Comparison of ENCODE assay signal across 29 cellular contexts in the genomic region with DNA sequence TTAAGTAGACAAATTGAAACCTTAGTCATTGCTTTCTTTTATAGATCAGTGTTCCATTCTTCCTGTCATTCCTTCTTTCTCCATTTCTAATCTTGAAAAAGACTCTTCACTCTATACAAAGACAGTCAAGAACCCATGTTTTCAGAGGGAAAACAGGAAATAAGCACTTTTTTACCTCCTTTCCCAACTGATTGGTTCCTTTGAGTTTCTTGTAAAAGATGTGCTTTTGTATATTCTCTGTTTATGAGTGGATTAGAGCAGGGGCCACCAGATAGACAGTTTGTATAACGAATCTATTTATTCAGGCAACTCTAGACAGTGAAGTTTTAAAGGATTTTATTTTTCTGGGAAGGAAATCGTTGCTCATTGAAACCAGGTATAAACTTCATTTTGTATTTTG.
"Had no signal": no experiment of that assay in that cellular context is flagged by ENCODE, and none has a peak within 500 bp of the region (broad histone marks: within the 10 kb centered on the region; RNA-seq: fewer than 3 reads in every experiment).

No MANE protein-coding gene starts in this region.

- H3K27ac Mint-ChIP-seq: activated CD4-positive, alpha-beta memory T cell treated with anti-CD3 and anti-CD28 coated beads, Interleukin-2, amount 10 ng/mL, durations not matched to agents 7 days and 5 days; activated CD8-positive, alpha-beta memory T cell treated with anti-CD3 and anti-CD28 coated beads, Interleukin-2, amount 10 ng/mL, durations not matched to agents 7 days and 5 days; activated naive CD4-positive, alpha-beta T cell treated with anti-CD3 and anti-CD28 coated beads, Interleukin-2, amount 10 ng/mL, durations not matched to agents 7 days and 5 days; activated naive CD8-positive, alpha-beta T cell treated with anti-CD3 and anti-CD28 coated beads, Interleukin-2, amount 10 ng/mL, durations not matched to agents 7 days and 5 days had no signal

- ATAC-seq: activated CD8-positive, alpha-beta memory T cell treated with anti-CD3 and anti-CD28 coated beads, Interleukin-2, amount 10 ng/mL, durations not matched to agents 7 days and 5 days; Right ventricle myocardium inferior had no signal

- DNase-seq: activated CD4-positive, alpha-beta memory T cell treated with anti-CD3 and anti-CD28 coated beads, Interleukin-2, amount 10 ng/mL, durations not matched to agents 7 days and 5 days; activated CD4-positive, alpha-beta T cell treated with anti-CD3 and anti-CD28 coated beads for 1 hour; activated CD4-positive, alpha-beta T cell treated with anti-CD3 and anti-CD28 coated beads for 48 hours; activated CD4-positive, CD25-positive, alpha-beta regulatory T cell; activated CD8-positive, alpha-beta memory T cell treated with anti-CD3 and anti-CD28 coated beads for 24 hours; activated CD8-positive, alpha-beta memory T cell treated with anti-CD3 and anti-CD28 coated beads, Interleukin-2, amount 10 ng/mL, durations not matched to agents 7 days and 5 days; activated CD8-positive, alpha-beta memory T cell treated with anti-CD3 and anti-CD28 coated beads, Interleukin-2, amount 50 U/mL, for 48 hours; activated effector memory CD4-positive, alpha-beta T cell treated with Interleukin-2 at 50 U/mL for 16 hours; activated naive CD4-positive, alpha-beta T cell treated with anti-CD3 and anti-CD28 coated beads, Interleukin-2, amount 10 ng/mL, durations not matched to agents 7 days and 5 days; activated naive CD8-positive, alpha-beta T cell treated with anti-CD3 and anti-CD28 coated beads, Interleukin-2, amount 10 ng/mL, durations not matched to agents 7 days and 5 days; activated T-cell treated with anti-CD3 and anti-CD28 coated beads, Interleukin-2, amount 50 U/mL, for 48 hours; amygdala; MM.1S; MV-4-11; NCI-H1092; NCI-H1436 treated with DMSO at 0.1 percent for 48 hours; NCI-H1694 treated with DMSO at 0.1 percent for 48 hours; NCI-H2029; NCI-H510A; NCI-H526; NCI-H748 treated with DMSO at 0.1 percent for 48 hours; PC-9; T1000; WERI-Rb-1 had no signal

- H3K4me3 Mint-ChIP-seq: activated CD4-positive, alpha-beta memory T cell treated with anti-CD3 and anti-CD28 coated beads, Interleukin-2, amount 10 ng/mL, durations not matched to agents 7 days and 5 days; activated CD8-positive, alpha-beta memory T cell treated with anti-CD3 and anti-CD28 coated beads, Interleukin-2, amount 10 ng/mL, durations not matched to agents 7 days and 5 days; activated naive CD4-positive, alpha-beta T cell treated with anti-CD3 and anti-CD28 coated beads, Interleukin-2, amount 10 ng/mL, durations not matched to agents 7 days and 5 days; activated naive CD8-positive, alpha-beta T cell treated with anti-CD3 and anti-CD28 coated beads, Interleukin-2, amount 10 ng/mL, durations not matched to agents 7 days and 5 days had no signal

- H3K27me3 Mint-ChIP-seq: activated CD4-positive, alpha-beta memory T cell treated with anti-CD3 and anti-CD28 coated beads, Interleukin-2, amount 10 ng/mL, durations not matched to agents 7 days and 5 days; activated CD8-positive, alpha-beta memory T cell treated with anti-CD3 and anti-CD28 coated beads, Interleukin-2, amount 10 ng/mL, durations not matched to agents 7 days and 5 days; activated naive CD4-positive, alpha-beta T cell treated with anti-CD3 and anti-CD28 coated beads, Interleukin-2, amount 10 ng/mL, durations not matched to agents 7 days and 5 days; activated naive CD8-positive, alpha-beta T cell treated with anti-CD3 and anti-CD28 coated beads, Interleukin-2, amount 10 ng/mL, durations not matched to agents 7 days and 5 days had no signal

- H3K9ac ChIP-seq: KMS-11 had no signal

- H3K9me3 ChIP-seq: ascending aorta had no signal

- H3K9me3 Mint-ChIP-seq: activated CD4-positive, alpha-beta memory T cell treated with anti-CD3 and anti-CD28 coated beads, Interleukin-2, amount 10 ng/mL, durations not matched to agents 7 days and 5 days; activated naive CD4-positive, alpha-beta T cell treated with anti-CD3 and anti-CD28 coated beads, Interleukin-2, amount 10 ng/mL, durations not matched to agents 7 days and 5 days had no signal

- H3K27ac ChIP-seq: ascending aorta, cardiac muscle cell, KMS-11, PC-9, RWPE1, WERI-Rb-1 had no signal

- H3K4me3 ChIP-seq: ascending aorta, cardiac muscle cell, PC-9 had no signal

- H3K36me3 ChIP-seq: ascending aorta, cardiac muscle cell had no signal

- H3K27me3 ChIP-seq: ascending aorta, cardiac muscle cell had no signal
